Comparison of ENCODE assay signal across 1 cellular context in the genomic region with DNA sequence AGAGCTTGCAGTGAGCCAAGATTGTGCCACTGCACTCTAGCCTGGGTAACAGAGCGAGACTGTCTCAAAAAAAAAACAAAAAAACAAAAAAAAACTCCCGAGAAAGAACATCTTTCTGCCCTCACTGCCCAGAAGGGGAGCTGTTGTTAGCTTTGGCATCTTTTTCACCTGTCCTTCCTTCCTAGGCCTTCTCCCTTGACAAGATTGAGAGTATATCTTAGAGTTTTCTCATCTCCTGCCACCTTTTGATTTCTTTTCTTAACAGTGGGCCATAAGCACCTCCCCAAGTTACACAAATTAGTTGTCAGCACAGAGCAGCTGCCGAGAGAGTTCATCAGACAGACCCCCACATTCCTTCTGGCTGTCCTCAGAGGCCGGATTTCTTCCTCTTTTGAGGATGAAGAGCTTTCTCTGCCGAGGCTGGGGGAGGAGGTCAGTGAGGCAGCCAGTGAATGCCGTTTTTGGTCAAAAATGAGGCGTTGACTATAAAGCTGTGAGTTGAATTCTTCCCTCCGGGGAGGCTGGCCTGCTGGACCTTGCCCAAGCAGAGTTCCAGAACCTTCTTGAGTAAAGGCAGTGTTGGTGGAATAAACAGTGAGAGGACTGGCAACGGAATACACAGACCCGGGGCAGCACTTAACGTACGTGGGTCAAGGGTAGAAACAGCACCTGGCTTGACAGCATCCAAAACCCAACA.
TF ChIP-seq lines count a peak whose summit lies in the region.

No MANE protein-coding gene starts in this region.

TF ChIP-seq in WTC11, 78 proteins besides CTCF, POLR2A, EP300 and RAD21 (continued from another document):
- TF ChIP-seq, protein P1, sequence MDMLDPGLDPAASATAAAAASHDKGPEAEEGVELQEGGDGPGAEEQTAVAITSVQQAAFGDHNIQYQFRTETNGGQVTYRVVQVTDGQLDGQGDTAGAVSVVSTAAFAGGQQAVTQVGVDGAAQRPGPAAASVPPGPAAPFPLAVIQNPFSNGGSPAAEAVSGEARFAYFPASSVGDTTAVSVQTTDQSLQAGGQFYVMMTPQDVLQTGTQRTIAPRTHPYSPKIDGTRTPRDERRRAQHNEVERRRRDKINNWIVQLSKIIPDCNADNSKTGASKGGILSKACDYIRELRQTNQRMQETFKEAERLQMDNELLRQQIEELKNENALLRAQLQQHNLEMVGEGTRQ (CRISPR knock-in tag; IDR thresholded peaks at IDR 0.05), result no peak
- no peak for TF ChIP-seq HMGXB4 (CRISPR knock-in tag; IDR thresholded peaks at IDR 0.05)
TF ChIP-seq in WTC11: peak in this region for 0.
